1 cellular context compared by ENCODE assay signal in genomic region chr5:177455661-177456590, GRCh38.
A peak's percentile ranks its signal among the peaks of the same experiment; 100 is the strongest.
TF ChIP-seq lines count a peak whose summit lies in the region.

No MANE protein-coding gene starts in this region.

TF ChIP-seq in PFSK-1, 5 proteins besides CTCF, POLR2A, EP300 and RAD21:
- TF ChIP-seq REST (IDR thresholded peaks at IDR 0.05; ENCODE audit: insufficient read depth in 1 of 2, low read depth in 2 of 2, low read length in 2 of 2) (no peak), FOXP2 (optimal IDR thresholded peaks at IDR 0.05; ENCODE audit: borderline replicate concordance, extremely low read depth, extremely low read length, insufficient read depth) (no peak), TAF1 (IDR thresholded peaks at IDR 0.05; ENCODE audit: borderline replicate concordance, insufficient read depth, low read length) (no peak), POLR2AphosphoS5 (IDR thresholded peaks at IDR 0.05; ENCODE audit: low read depth, low read length) (peak; percentile 31; the same call in 1 of the 2 replicates), SIN3A (IDR thresholded peaks at IDR 0.05; ENCODE audit: borderline replicate concordance, insufficient read depth, low read length) (0 out of 2 replicates have a peak, but pooled peaks have one; percentile 58)
